In genomic region chr1:230044729-230045128, GRCh38 we compare ENCODE assay signal across 28 cellular contexts.
"Had no signal": no experiment of that assay in that cellular context is flagged by ENCODE, and none has a peak within 500 bp of the region (broad histone marks: within the 10 kb centered on the region; RNA-seq: fewer than 3 reads in every experiment).

No MANE protein-coding gene starts in this region.

- H3K79me2 ChIP-seq: parathyroid adenoma had no signal

- H3K27ac Mint-ChIP-seq: naive thymus-derived CD4-positive, alpha-beta T cell; natural killer cell; nephron; progenitor cell of endocrine pancreas; stimulated activated effector memory CD8-positive, alpha-beta T cell treated with anti-CD3 and anti-CD28 coated beads, Interleukin-12 subunit alpha, Interleukin-12 subunit beta, amount 100 ng/mL, for 72 hours; stimulated activated naive B cell treated with anti-CD40 and anti-IgM and Interleukin-4, amounts not matched to agents 10 μg/mL and 1 μg/mL and 100 μg/mL, for 72 hours; stimulated activated naive CD8-positive, alpha-beta T cell treated with anti-CD3 and anti-CD28 coated beads, Interleukin-15, Interleukin-2, amounts not matched to agents 100 ng/mL and 50 ng/mL, for 24 hours had no signal

- H3K4me3 Mint-ChIP-seq: naive thymus-derived CD4-positive, alpha-beta T cell; natural killer cell; nephron; stimulated activated effector memory CD8-positive, alpha-beta T cell treated with anti-CD3 and anti-CD28 coated beads, Interleukin-12 subunit alpha, Interleukin-12 subunit beta, amount 100 ng/mL, for 72 hours; stimulated activated naive B cell treated with anti-CD40 and anti-IgM and Interleukin-4, amounts not matched to agents 10 μg/mL and 1 μg/mL and 100 μg/mL, for 72 hours; stimulated activated naive CD8-positive, alpha-beta T cell treated with anti-CD3 and anti-CD28 coated beads, Interleukin-15, Interleukin-2, amounts not matched to agents 100 ng/mL and 50 ng/mL, for 24 hours had no signal

- DNase-seq: naive thymus-derived CD4-positive, alpha-beta T cell; natural killer cell; nucleus accumbens; ovary; posterior cingulate gyrus; psoas muscle; right cardiac atrium; right lobe of liver; sigmoid colon; small intestine; stimulated activated CD4-positive, alpha-beta T cell treated with anti-CD3 and anti-CD28 coated beads, Interleukin-15, amount 100 ng/mL, for 24 hours; stimulated activated CD4-positive, alpha-beta T cell treated with anti-CD3 and anti-CD28 coated beads, Interleukin-2, amount 100 ng/mL, for 24 hours; stimulated activated CD4-positive, alpha-beta T cell treated with anti-CD3 and anti-CD28 coated beads, Interleukin-2, amount 100 ng/mL, for 48 hours; stimulated activated CD4-positive, alpha-beta T cell treated with anti-CD3 and anti-CD28 coated beads, Interleukin-4, amount 100 ng/mL, for 24 hours; stimulated activated naive B cell treated with anti-CD40 and anti-IgM and Interleukin-4, amounts not matched to agents 10 μg/mL and 1 μg/mL and 100 μg/mL, for 72 hours; stimulated activated naive CD4-positive, alpha-beta T cell treated with Interleukin-2 at 50 U/mL for 16 hours; stomach; testis; tibial artery; transverse colon; upper lobe of left lung had no signal

- H3K9me3 Mint-ChIP-seq: natural killer cell; stimulated activated effector memory CD8-positive, alpha-beta T cell treated with anti-CD3 and anti-CD28 coated beads, Interleukin-12 subunit alpha, Interleukin-12 subunit beta, amount 100 ng/mL, for 72 hours; stimulated activated naive B cell treated with anti-CD40 and anti-IgM and Interleukin-4, amounts not matched to agents 10 μg/mL and 1 μg/mL and 100 μg/mL, for 72 hours; stimulated activated naive CD8-positive, alpha-beta T cell treated with anti-CD3 and anti-CD28 coated beads, Interleukin-15, Interleukin-2, amounts not matched to agents 100 ng/mL and 50 ng/mL, for 24 hours had no signal

- H3K4me1 Mint-ChIP-seq: natural killer cell; stimulated activated effector memory CD8-positive, alpha-beta T cell treated with anti-CD3 and anti-CD28 coated beads, Interleukin-12 subunit alpha, Interleukin-12 subunit beta, amount 100 ng/mL, for 72 hours had no signal

- H3K9me3 ChIP-seq: neutrophil, ovary, psoas muscle, right lobe of liver, sigmoid colon, stomach, testis, tibial artery, transverse colon, upper lobe of left lung, vagina had no signal

- ATAC-seq: naive thymus-derived CD4-positive, alpha-beta T cell; natural killer cell; psoas muscle; right cardiac atrium; right lobe of liver; stimulated activated effector memory CD8-positive, alpha-beta T cell treated with anti-CD3 and anti-CD28 coated beads, Interleukin-12 subunit alpha, Interleukin-12 subunit beta, amount 100 ng/mL, for 72 hours; stimulated activated naive B cell treated with anti-CD40 and anti-IgM and Interleukin-4, amounts not matched to agents 10 μg/mL and 1 μg/mL and 100 μg/mL, for 72 hours had no signal

- H3K4me1 ChIP-seq: parathyroid adenoma, psoas muscle, right lobe of liver, sigmoid colon, stomach, testis, tibial artery, transverse colon, upper lobe of left lung, vagina had no signal

- H3K36me3 Mint-ChIP-seq: naive thymus-derived CD4-positive, alpha-beta T cell; natural killer cell; stimulated activated effector memory CD8-positive, alpha-beta T cell treated with anti-CD3 and anti-CD28 coated beads, Interleukin-12 subunit alpha, Interleukin-12 subunit beta, amount 100 ng/mL, for 72 hours; stimulated activated naive B cell treated with anti-CD40 and anti-IgM and Interleukin-4, amounts not matched to agents 10 μg/mL and 1 μg/mL and 100 μg/mL, for 72 hours had no signal

- H3K36me3 ChIP-seq: neutrophil, ovary, right lobe of liver, sigmoid colon, stomach, tibial artery, transverse colon, upper lobe of left lung, vagina had no signal

- H3K4me3 ChIP-seq: ovary, psoas muscle, right lobe of liver, sigmoid colon, stomach, testis, tibial artery, transverse colon, upper lobe of left lung, vagina had no signal

- H2AFZ ChIP-seq: parathyroid adenoma had no signal

- H3K27ac ChIP-seq: neutrophil, ovary, parathyroid adenoma, psoas muscle, right lobe of liver, sigmoid colon, stomach, testis, tibial artery, transverse colon, upper lobe of left lung, vagina had no signal

- H3K27me3 ChIP-seq: neutrophil, ovary, right lobe of liver, sigmoid colon, testis, tibial artery, transverse colon, upper lobe of left lung, vagina had no signal

- H3K9ac ChIP-seq: parathyroid adenoma had no signal
